In the genomic region with DNA sequence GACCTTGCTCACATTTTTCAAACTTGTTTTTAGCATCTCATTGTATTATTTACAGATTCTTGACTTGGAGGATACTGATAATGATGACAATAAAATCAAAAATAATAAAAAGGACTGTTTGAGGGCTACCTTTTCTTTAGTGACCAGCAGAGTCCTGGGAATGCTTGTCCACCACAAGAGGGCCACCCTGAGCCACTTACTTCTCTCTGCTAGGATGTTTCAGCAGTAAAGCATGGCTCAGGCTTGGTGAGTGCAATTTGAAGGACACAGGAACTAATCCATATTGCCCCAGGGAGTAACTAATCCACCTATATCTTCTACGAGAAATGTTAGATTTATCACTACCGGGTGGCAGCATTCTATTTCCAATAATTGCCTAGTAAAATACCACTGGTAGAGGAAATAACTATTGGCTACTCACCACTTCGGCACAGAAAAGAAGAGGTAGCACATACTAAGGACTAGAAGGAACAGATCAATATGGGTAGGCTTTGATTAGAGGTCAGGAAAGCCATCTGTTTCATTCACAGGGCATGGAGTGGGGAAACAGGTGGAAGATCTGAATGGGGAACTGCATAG, we compare ENCODE assay signal across 8 cellular contexts.
DNase-seq lines count a peak whose midpoint lies in the region; ATAC-seq lines count a peak whose summit lies in the region.

No MANE protein-coding gene starts in this region.

- peak; percentile 84 for ATAC-seq in GM18519 (IDR thresholded peaks at IDR 0.05; ENCODE audit: low FRiP score, unreplicated experiment)
- peak; percentile 84 for ATAC-seq in HG03039 (IDR thresholded peaks at IDR 0.05; ENCODE audit: unreplicated experiment)
- ATAC-seq in memory B cell (ENCODE audit: low read depth) = peak; percentile 57

- H3K36me3 Mint-ChIP-seq in memory B cell = no peaks in the 10 kb centered on the region

- H3K27me3 Mint-ChIP-seq in memory B cell = no peaks in the 10 kb centered on the region

- H3K4me3 Mint-ChIP-seq in memory B cell = no peak overlapping the region

- no peaks in the 10 kb centered on the region for H3K4me1 Mint-ChIP-seq in memory B cell

- no peak overlapping the region for H3K27ac Mint-ChIP-seq in memory B cell

- H3K9me3 Mint-ChIP-seq in memory B cell = no peaks in the 10 kb centered on the region

- DNase-seq in AG08396 (ENCODE audit: low spot score) (peak; percentile 73), NCI-H345 (lab: John Stamatoyannopoulos, UW) (peak; percentile 32), ecto neural progenitor cell (ENCODE audit: low spot score) (peak; percentile 68), memory B cell (ENCODE audit: low spot score in 2 of 2) (peak; percentile 18 to 19)
- DNase-seq in activated CD4-positive, alpha-beta T cell treated with anti-CD3 and anti-CD28 coated beads for 48 hours = peak; percentile 75
- peak; percentile 29 for DNase-seq in stimulated activated CD8-positive, alpha-beta memory T cell treated with anti-CD3 and anti-CD28 coated beads, Interleukin-15, amount 100 ng/mL, for 24 hours (ENCODE audit: low read depth)

Comparison
In these comparisons a context has a peak if more than half of its experiments do, and no peak if none do; other contexts are left out.
1. Peak in every context shown above with its lines: DNase-seq and ATAC-seq.
2. DNase-seq: peak in every context shown above with its lines; median percentile 75 in activated CD4-positive, alpha-beta T cell treated with anti-CD3 and anti-CD28 coated beads for 48 hours; 73 in AG08396; 68 in ecto neural progenitor cell; 32 in NCI-H345; 29 in stimulated activated CD8-positive, alpha-beta memory T cell treated with anti-CD3 and anti-CD28 coated beads, Interleukin-15, amount 100 ng/mL, for 24 hours; 18 in memory B cell.